In genomic region chr2:87452861-87453260, GRCh38 we compare ENCODE assay signal across 8 cellular contexts.
DNase-seq lines count a peak whose midpoint lies in the region; ATAC-seq and TF ChIP-seq lines count a peak whose summit lies in the region.
"Not testable (repeated sequence)": the region's sequence is repeated elsewhere in the genome, so short reads cannot be mapped to it uniquely, and the experiment has no call there.

No MANE protein-coding gene starts in this region.

- not testable (repeated sequence) for H3K4me3 ChIP-seq in AG09309 (ENCODE audit: control insufficient read depth, low read depth, low read length); epithelial cell of proximal tubule (ENCODE audit: low read depth, low read length)

- DNase-seq in AG09309 (ENCODE audit: low read depth) = peak; percentile 44
- peak; percentile 66 for DNase-seq in HCEC 1CT
- peak; percentile 76 for DNase-seq in RPMI7951 (ENCODE audit: low read depth)
- DNase-seq in astrocyte of the hippocampus (ENCODE audit: low read depth, low spot score) = peak; percentile 86
- peak; percentile 20 for DNase-seq in epithelial cell of proximal tubule (ENCODE audit: low read depth)
- peak; percentile 62 for DNase-seq in left ventricle myocardium superior
- DNase-seq in myocyte (ENCODE audit: low read depth) = peak; percentile 67
- DNase-seq in stromal cell of bone marrow (ENCODE audit: low read depth) = peak; percentile 35

- intact Hi-C loops in left ventricle myocardium superior (cut with micrococcal nuclease) = not testable (repeated sequence)

- TF ChIP-seq CTCF in AG09309 (IDR thresholded peaks at IDR 0.05; ENCODE audit: control insufficient read depth, insufficient read depth, low read depth, low read length, missing control alignments); epithelial cell of proximal tubule (conservative IDR thresholded peaks at IDR 0.05; ENCODE audit: low read depth, low read length): not testable (repeated sequence)

- not testable (repeated sequence) for ATAC-seq in left ventricle myocardium superior

Comparison
In these comparisons a context has a peak if more than half of its experiments do, and no peak if none do; other contexts are left out.
1. DNase-seq: peak in every context shown above with its lines; median percentile 86 in astrocyte of the hippocampus; 76 in RPMI7951; 67 in myocyte; 66 in HCEC 1CT; 62 in left ventricle myocardium superior; 44 in AG09309; 35 in stromal cell of bone marrow; 20 in epithelial cell of proximal tubule.